In the genomic region with DNA sequence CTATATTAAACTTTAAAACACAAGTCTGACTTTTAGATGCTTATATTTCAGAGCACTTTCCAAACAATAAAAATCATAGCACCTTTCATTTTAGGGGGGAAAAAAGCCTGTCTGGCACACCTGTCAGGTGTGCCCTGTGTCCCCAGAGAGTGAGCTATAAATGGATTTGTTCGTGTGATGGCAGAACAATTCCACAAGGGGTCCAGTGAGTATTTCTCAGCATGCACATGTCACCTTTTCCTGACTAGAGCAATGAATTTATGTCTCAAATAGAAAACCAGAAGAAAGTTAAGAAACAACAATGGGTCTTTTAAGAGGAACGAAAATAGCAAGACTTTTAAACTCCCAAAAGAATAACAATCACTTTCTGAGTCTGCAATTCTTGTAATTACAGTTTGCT, we compare ENCODE assay signal across 10 cellular contexts. TPM values are rescaled to one million over a fixed set of nuclear protein-coding genes. Genes with fewer than 3 reads are reported as not detected.
A peak's percentile ranks its signal among the peaks of the same experiment; 100 is the strongest.
DNase-seq lines count a peak whose midpoint lies in the region; ATAC-seq and TF ChIP-seq lines count a peak whose summit lies in the region.
"Had no signal": no experiment of that assay in that cellular context is flagged by ENCODE, and none has a peak within 500 bp of the region (broad histone marks: within the 10 kb centered on the region; RNA-seq: fewer than 3 reads in every experiment).

No MANE protein-coding gene starts in this region.

- DNase-seq in activated naive CD4-positive, alpha-beta T cell treated with anti-CD3 and anti-CD28 coated beads for 36 hours = peak; percentile 21
- DNase-seq in activated naive CD4-positive, alpha-beta T cell (lab: John Stamatoyannopoulos, UW) = no peak
- DNase-seq in HuH-7.5 (ENCODE audit: low spot score) (peak; percentile 23), brain microvascular endothelial cell (no peak), NCI-H524 treated with DMSO at 0.1 percent for 48 hours (lab: John Stamatoyannopoulos, UW) (no peak), T-helper 9 cell (no peak), DMS114 treated with DMSO at 0.1 percent for 48 hours (lab: John Stamatoyannopoulos, UW; ENCODE audit: unreplicated experiment) (no peak)
- DNase-seq in stimulated activated naive B cell treated with anti-CD40 and anti-IgM and Interleukin-4, amounts not matched to agents 10 μg/mL and 1 μg/mL and 100 μg/mL, for 72 hours = no peak
- DNase-seq: stimulated activated CD4-positive, alpha-beta T cell treated with anti-CD3 and anti-CD28 coated beads, Interleukin-4, amount 100 ng/mL, for 1 hour had no signal

- TF ChIP-seq CTCF in brain microvascular endothelial cell (IDR thresholded peaks at IDR 0.05; ENCODE audit: low read depth, low read length, missing control alignments) = peak; percentile 52

- H3K27me3 ChIP-seq in brain microvascular endothelial cell (replicated peaks) = no peaks in the 10 kb centered on the region

- H3K27ac ChIP-seq in brain microvascular endothelial cell = no peak overlapping the region
- H3K27ac ChIP-seq: SK-N-MC had no signal

- peak; percentile 50 to 60 for ATAC-seq in stimulated activated naive B cell treated with anti-CD40 and anti-IgM and Interleukin-4, amounts not matched to agents 10 μg/mL and 1 μg/mL and 100 μg/mL, for 72 hours (replicated peaks)

- no peak overlapping the region for H3K4me3 ChIP-seq in brain microvascular endothelial cell (ENCODE audit: low read depth, low read length)
- H3K4me3 ChIP-seq: SK-N-MC had no signal

- H3K27me3 Mint-ChIP-seq in activated naive CD4-positive, alpha-beta T cell treated with anti-CD3 and anti-CD28 coated beads for 36 hours (ENCODE audit: low read depth) = no peaks in the 10 kb centered on the region
- H3K27me3 Mint-ChIP-seq in stimulated activated naive B cell treated with anti-CD40 and anti-IgM and Interleukin-4, amounts not matched to agents 10 μg/mL and 1 μg/mL and 100 μg/mL, for 72 hours = no peaks in the 10 kb centered on the region

- in situ Hi-C loops in brain microvascular endothelial cell (cut with HindIII; ENCODE audit: low pct_ligation_motif_present, low sequenced_read_pairs) = no loop called here

- intact Hi-C loops in activated naive CD4-positive, alpha-beta T cell treated with anti-CD3 and anti-CD28 coated beads for 36 hours (cut with micrococcal nuclease) = loop anchor here (2.0 kb wide), 1 partner anchor 24 kb away; no protein-coding TSS in a partner anchor

- no peaks in the 10 kb centered on the region for H3K4me1 Mint-ChIP-seq in activated naive CD4-positive, alpha-beta T cell treated with anti-CD3 and anti-CD28 coated beads for 36 hours (ENCODE audit: low read depth)
- H3K4me1 Mint-ChIP-seq in stimulated activated naive B cell treated with anti-CD40 and anti-IgM and Interleukin-4, amounts not matched to agents 10 μg/mL and 1 μg/mL and 100 μg/mL, for 72 hours = peaks cover 2 to 5% of the 10 kb centered on the region in 2 donors

- CTCF ChIA-PET in activated naive CD4-positive, alpha-beta T cell treated with anti-CD3 and anti-CD28 coated beads for 36 hours (lab: Charles Lee) = interaction anchor here (0.6 to 1.5 kb wide), 8 partner anchors 24 to 288 kb away, joined by 3 to 7 read pairs (median 3); no protein-coding TSS in a partner anchor

- H3K36me3 ChIP-seq in brain microvascular endothelial cell (replicated peaks) = no peaks in the 10 kb centered on the region

- H3K4me3 Mint-ChIP-seq in activated naive CD4-positive, alpha-beta T cell treated with anti-CD3 and anti-CD28 coated beads for 36 hours = no peak overlapping the region
- no peak overlapping the region for H3K4me3 Mint-ChIP-seq in stimulated activated naive B cell treated with anti-CD40 and anti-IgM and Interleukin-4, amounts not matched to agents 10 μg/mL and 1 μg/mL and 100 μg/mL, for 72 hours

- no peak overlapping the region for H3K27ac Mint-ChIP-seq in activated naive CD4-positive, alpha-beta T cell treated with anti-CD3 and anti-CD28 coated beads for 36 hours
- H3K27ac Mint-ChIP-seq in stimulated activated naive B cell treated with anti-CD40 and anti-IgM and Interleukin-4, amounts not matched to agents 10 μg/mL and 1 μg/mL and 100 μg/mL, for 72 hours = no peak overlapping the region

- H3K9me3 Mint-ChIP-seq in activated naive CD4-positive, alpha-beta T cell treated with anti-CD3 and anti-CD28 coated beads for 36 hours = no peaks in the 10 kb centered on the region
- H3K9me3 Mint-ChIP-seq in stimulated activated naive B cell treated with anti-CD40 and anti-IgM and Interleukin-4, amounts not matched to agents 10 μg/mL and 1 μg/mL and 100 μg/mL, for 72 hours = no peaks in the 10 kb centered on the region

- H3K36me3 Mint-ChIP-seq in activated naive CD4-positive, alpha-beta T cell treated with anti-CD3 and anti-CD28 coated beads for 36 hours (ENCODE audit: low read depth) = no peaks in the 10 kb centered on the region
- H3K36me3 Mint-ChIP-seq in stimulated activated naive B cell treated with anti-CD40 and anti-IgM and Interleukin-4, amounts not matched to agents 10 μg/mL and 1 μg/mL and 100 μg/mL, for 72 hours = no peaks in the 10 kb centered on the region

RNA-seq across cellular contexts. Expression of gene ACVR1C, which starts 55.9 kb away (rescaled TPM):
- 1 to 10 TPM; 3.5 to 3.6 TPM for total RNA-seq in activated naive CD4-positive, alpha-beta T cell treated with anti-CD3 and anti-CD28 coated beads for 36 hours

Comparison
In these comparisons a context has a peak if more than half of its experiments do, and no peak if none do; other contexts are left out.
1. DNase-seq: peak in activated naive CD4-positive, alpha-beta T cell treated with anti-CD3 and anti-CD28 coated beads for 36 hours (single experiment) and HuH-7.5 (single experiment); none in activated naive CD4-positive, alpha-beta T cell (0 of 4), brain microvascular endothelial cell (single experiment), stimulated activated naive B cell treated with anti-CD40 and anti-IgM and Interleukin-4, amounts not matched to agents 10 μg/mL and 1 μg/mL and 100 μg/mL, for 72 hours (single experiment), NCI-H524 treated with DMSO at 0.1 percent for 48 hours (single experiment), T-helper 9 cell (single experiment) and DMS114 treated with DMSO at 0.1 percent for 48 hours (single experiment).